10 cellular contexts compared by ENCODE assay signal in genomic region chr9:21560281-21560745, GRCh38.
DNase-seq lines count a peak whose midpoint lies in the region; ATAC-seq, FAIRE-seq and TF ChIP-seq lines count a peak whose summit lies in the region.
"Had no signal": no experiment of that assay in that cellular context is flagged by ENCODE, and none has a peak within 500 bp of the region (broad histone marks: within the 10 kb centered on the region; RNA-seq: fewer than 3 reads in every experiment).

No MANE protein-coding gene starts in this region.

- TF ChIP-seq POLR2A in stomach (IDR thresholded peaks at IDR 0.05): no peak

- no peak for TF ChIP-seq EP300 in stomach (IDR thresholded peaks at IDR 0.05)

- 41 to 54% (median 47%) methylated on average over 12 of the region's 12 CpGs for WGBS in stomach, 5 donors

- no peaks in the 10 kb centered on the region for H3K9me3 ChIP-seq in astrocyte (ENCODE audit: insufficient read depth, low read depth, low read length)
- no peaks in the 10 kb centered on the region for H3K9me3 ChIP-seq in stomach
- H3K9me3 ChIP-seq: prostate gland had no signal

- peak overlapping the region; percentile 92 for H3K27ac ChIP-seq in astrocyte (ENCODE audit: low read depth, low read length)
- H3K27ac ChIP-seq in stomach: peak overlapping the region; percentile 85 to 94 (median 87)

- no peak overlapping the region for H3K27ac Mint-ChIP-seq in activated CD4-positive, alpha-beta T cell treated with anti-CD3 and anti-CD28 coated beads for 36 hours
- H3K27ac Mint-ChIP-seq in astrocyte (ENCODE audit: unreplicated experiment) (peak overlapping the region; percentile 82), immature natural killer cell (no peak overlapping the region)

- CTCF ChIA-PET in activated CD4-positive, alpha-beta T cell treated with anti-CD3 and anti-CD28 coated beads for 36 hours (lab: Charles Lee): interaction anchor here (0.7 to 2.0 kb wide), 2 partner anchors 11 to 149 kb away, joined by 4 to 8 read pairs; no protein-coding TSS in a partner anchor

- peaks cover 13% of the 10 kb centered on the region for H3K4me1 ChIP-seq in astrocyte (ENCODE audit: insufficient read depth, low read length)
- H3K4me1 ChIP-seq in stomach: peaks cover 9 to 17% (median 13%) of the 10 kb centered on the region in 4 donors
- H3K4me1 ChIP-seq: prostate gland had no signal

- H3K36me3 ChIP-seq in astrocyte (ENCODE audit: insufficient read depth, low read length) (no peaks in the 10 kb centered on the region), stomach (no peaks in the 10 kb centered on the region)
- H3K36me3 ChIP-seq: prostate gland had no signal

- peak overlapping the region; percentile 86 for H3K4me3 Mint-ChIP-seq in activated CD4-positive, alpha-beta T cell treated with anti-CD3 and anti-CD28 coated beads for 36 hours
- H3K4me3 Mint-ChIP-seq in astrocyte (ENCODE audit: unreplicated experiment): peak overlapping the region; percentile 84
- peak overlapping the region; percentile 63 to 75 (median 71) for H3K4me3 Mint-ChIP-seq in immature natural killer cell

- peak overlapping the region; percentile 90 for H3K4me2 ChIP-seq in astrocyte (ENCODE audit: low read length)

- peaks cover 33% of the 10 kb centered on the region for H3K4me1 Mint-ChIP-seq in activated CD4-positive, alpha-beta T cell treated with anti-CD3 and anti-CD28 coated beads for 36 hours
- H3K4me1 Mint-ChIP-seq in astrocyte (ENCODE audit: low read depth, unreplicated experiment): peaks cover 25% of the 10 kb centered on the region
- H3K4me1 Mint-ChIP-seq in immature natural killer cell: peaks cover 12 to 21% of the 10 kb centered on the region in 2 donors

- TF ChIP-seq CTCF in astrocyte (IDR thresholded peaks at IDR 0.05; ENCODE audit: insufficient read depth, low read depth, low read length) (no peak), stomach (IDR thresholded peaks at IDR 0.05) (no peak)

- no peak for FAIRE-seq in astrocyte (lab: Jason Lieb, UNC)

- H3K9ac ChIP-seq in astrocyte (ENCODE audit: low read length): peak overlapping the region; percentile 98

- H4K20me1 ChIP-seq in astrocyte (ENCODE audit: insufficient read depth, low read length): peaks cover 4% of the 10 kb centered on the region

- H3K27me3 ChIP-seq in astrocyte (ENCODE audit: insufficient read depth, low read length) (no peaks in the 10 kb centered on the region), stomach (peaks cover 0 to 55% (median 14%) of the 10 kb centered on the region in 3 donors)

- intact Hi-C loops in activated CD4-positive, alpha-beta T cell treated with anti-CD3 and anti-CD28 coated beads for 36 hours (cut with DNase I, micrococcal nuclease): loop anchor here in 1 of 2 experiments (5.0 kb wide), 1 partner anchor 228 kb away; no protein-coding TSS in a partner anchor
- intact Hi-C loops in stomach (cut with DNase I; ENCODE audit: low total_unique reads): no loop called here

- ATAC-seq in activated CD4-positive, alpha-beta T cell treated with anti-CD3 and anti-CD28 coated beads for 36 hours: no peak
- no peak for ATAC-seq in HG03571 (IDR thresholded peaks at IDR 0.05; ENCODE audit: unreplicated experiment)
- no peak for ATAC-seq in GM19463 (IDR thresholded peaks at IDR 0.05; ENCODE audit: unreplicated experiment)
- ATAC-seq in HG02623 (IDR thresholded peaks at IDR 0.05; ENCODE audit: unreplicated experiment): no peak

- POLR2A ChIA-PET in activated CD4-positive, alpha-beta T cell treated with anti-CD3 and anti-CD28 coated beads for 36 hours (lab: Charles Lee): no interaction called here

- H3K79me2 ChIP-seq in astrocyte (ENCODE audit: insufficient read depth, low read length): peaks cover 86% of the 10 kb centered on the region

- no peak for DNase-seq in activated CD4-positive, alpha-beta T cell treated with anti-CD3 and anti-CD28 coated beads for 36 hours
- DNase-seq in activated CD4-positive, alpha-beta T cell treated with anti-CD3 and anti-CD28 coated beads, Interleukin-2, amount 50 U/mL, for 4 hours: no peak
- DNase-seq in astrocyte (ENCODE audit: low read depth) (no peak), immature natural killer cell (no peak), stomach (no peak)
- DNase-seq: ACHN had no signal

- H3K27me3 Mint-ChIP-seq in activated CD4-positive, alpha-beta T cell treated with anti-CD3 and anti-CD28 coated beads for 36 hours: peaks cover 28% of the 10 kb centered on the region
- H3K27me3 Mint-ChIP-seq in astrocyte (ENCODE audit: low read depth, unreplicated experiment) (no peaks in the 10 kb centered on the region), immature natural killer cell (ENCODE audit: low read depth in 3 of 3) (peaks cover 23 to 49% (median 29%) of the 10 kb centered on the region in 3 donors)

- H2AFZ ChIP-seq in astrocyte (ENCODE audit: low read depth, low read length): peak overlapping the region; percentile 80

- no peaks in the 10 kb centered on the region for H3K9me3 Mint-ChIP-seq in activated CD4-positive, alpha-beta T cell treated with anti-CD3 and anti-CD28 coated beads for 36 hours (ENCODE audit: low read depth)
- H3K9me3 Mint-ChIP-seq in astrocyte (ENCODE audit: unreplicated experiment): no peaks in the 10 kb centered on the region
- H3K9me3 Mint-ChIP-seq in immature natural killer cell: peaks cover 0 to 2% (median 0%) of the 10 kb centered on the region in 6 donors

- H3K4me3 ChIP-seq in astrocyte (ENCODE audit: insufficient read depth, low read depth, low read length) (peak overlapping the region; percentile 96), stomach (peak overlapping the region; percentile 62 to 83 (median 66))

- H3K36me3 Mint-ChIP-seq in activated CD4-positive, alpha-beta T cell treated with anti-CD3 and anti-CD28 coated beads for 36 hours (ENCODE audit: low read depth): no peaks in the 10 kb centered on the region
- no peaks in the 10 kb centered on the region for H3K36me3 Mint-ChIP-seq in astrocyte (ENCODE audit: low read depth, unreplicated experiment)
- no peaks in the 10 kb centered on the region for H3K36me3 Mint-ChIP-seq in immature natural killer cell
